ENCODE assay signal across 29 cellular contexts in the genomic region with DNA sequence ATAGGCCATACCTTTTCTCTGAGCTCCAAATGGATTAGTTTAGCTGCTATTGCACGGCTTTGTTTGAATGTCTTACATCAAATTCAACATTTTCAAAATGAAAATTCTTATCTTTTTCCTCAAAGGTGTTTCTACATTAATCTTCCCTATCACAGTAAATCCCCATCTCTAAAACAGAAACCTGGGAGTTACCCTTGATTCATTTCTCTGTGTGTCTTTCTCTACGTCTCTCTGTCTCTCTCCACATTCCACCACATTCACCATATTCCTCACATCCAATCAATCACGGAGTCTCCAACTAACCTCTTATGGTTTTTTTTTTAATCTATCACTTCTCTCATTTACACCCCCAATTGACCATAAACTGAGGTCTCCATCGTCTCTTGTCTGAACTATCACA. TPM values are rescaled to one million over a fixed set of nuclear protein-coding genes. Genes with fewer than 3 reads are reported as not detected.
A peak's percentile ranks its signal among the peaks of the same experiment; 100 is the strongest.
DNase-seq lines count a peak whose midpoint lies in the region; ATAC-seq, FAIRE-seq and TF ChIP-seq lines count a peak whose summit lies in the region.
"Had no signal": no experiment of that assay in that cellular context is flagged by ENCODE, and none has a peak within 500 bp of the region (broad histone marks: within the 10 kb centered on the region; RNA-seq: fewer than 3 reads in every experiment).

No MANE protein-coding gene starts in this region.

- H3K9me3 ChIP-seq in A673 (ENCODE audit: low read depth, low read length, poor library complexity, severe bottlenecking) (no peaks in the 10 kb centered on the region), H1 (ENCODE audit: insufficient read depth in 2 of 2, low read depth in 1 of 2, low read length in 1 of 2) (no peaks in the 10 kb centered on the region)
- H3K9me3 ChIP-seq: A549, BE2C, BLaER1 had no signal

- H2BK20ac ChIP-seq in H1 (ENCODE audit: low read length) = no peak overlapping the region

- H4K91ac ChIP-seq in H1 (replicated peaks; ENCODE audit: insufficient read length, low read length) = no peak overlapping the region

- no peaks in the 10 kb centered on the region for H3K79me1 ChIP-seq in H1 (ENCODE audit: low read depth, low read length)

- no peak overlapping the region for H4K8ac ChIP-seq in H1 (ENCODE audit: extremely low read depth, insufficient read depth, low read length)

- no peak overlapping the region for H3K4ac ChIP-seq in H1 (replicated peaks; ENCODE audit: insufficient read length, low read depth, low read length)

- TF ChIP-seq RAD21 in H1 (IDR thresholded peaks at IDR 0.05 in 1 of 2, conservative IDR thresholded peaks at IDR 0.05 in 1 of 2; ENCODE audit: low read depth in 2 of 2, low read length in 2 of 2) = no peak

- no peak overlapping the region for H3K4me2 ChIP-seq in H1 (ENCODE audit: insufficient read depth in 1 of 2, low read depth in 2 of 2, low read length in 2 of 2)
- H3K4me2 ChIP-seq: A549, BLaER1 had no signal

- H3K23me2 ChIP-seq in H1 (ENCODE audit: low read depth, low read length) = no peaks in the 10 kb centered on the region; the same call in 1 of the 2 replicates

- no peaks in the 10 kb centered on the region for H3K36me3 ChIP-seq in A673 (ENCODE audit: insufficient read depth, low read length, poor library complexity, severe bottlenecking)
- no peaks in the 10 kb centered on the region for H3K36me3 ChIP-seq in H1 (ENCODE audit: control insufficient read depth in 2 of 4, insufficient read depth in 4 of 4, low read length in 3 of 4)
- H3K36me3 ChIP-seq: BE2C, BLaER1 had no signal

- no peak overlapping the region for H2BK15ac ChIP-seq in H1 (ENCODE audit: low read length)

- H3K4me3 ChIP-seq in A673 (ENCODE audit: low read depth, low read length, poor library complexity, severe bottlenecking) (no peak overlapping the region), H1 (ENCODE audit: extremely low read depth in 1 of 4, insufficient read depth in 2 of 4, low read depth in 3 of 4, low read length in 4 of 4) (no peak overlapping the region)
- H3K4me3 ChIP-seq: A549, BLaER1, GM12878 had no signal

- no peaks in the 10 kb centered on the region for H3K27me3 ChIP-seq in A673 (replicated peaks; ENCODE audit: insufficient read depth, low read depth, low read length, poor library complexity)
- no peaks in the 10 kb centered on the region for H3K27me3 ChIP-seq in H1 (replicated peaks in 1 of 4; ENCODE audit: control insufficient read depth in 3 of 4, extremely low read depth in 1 of 4, insufficient read depth in 3 of 4, low read length in 3 of 4)
- H3K27me3 ChIP-seq: BE2C, BLaER1 had no signal

- no peak overlapping the region for H3K9ac ChIP-seq in H1 (replicated peaks in 1 of 4; ENCODE audit: extremely low read depth in 1 of 4, low read depth in 3 of 4, low read length in 3 of 4)
- H3K9ac ChIP-seq: BLaER1 had no signal

- H3K27ac ChIP-seq in A673 (ENCODE audit: low read depth, low read length, poor library complexity, severe bottlenecking) = peak overlapping the region; percentile 72
- no peak overlapping the region for H3K27ac ChIP-seq in H1 (ENCODE audit: low read depth, low read length)
- H3K27ac ChIP-seq: 22Rv1, A549, BLaER1 had no signal

- H3K4me1 ChIP-seq in A673 (ENCODE audit: insufficient read depth, low read length, poor library complexity, severe bottlenecking) (peaks cover 97% of the 10 kb centered on the region), H1 (replicated peaks in 1 of 4; ENCODE audit: control insufficient read depth in 3 of 4, insufficient read depth in 4 of 4, low read length in 3 of 4) (no peaks in the 10 kb centered on the region)
- H3K4me1 ChIP-seq: A549, BLaER1 had no signal

- H2AFZ ChIP-seq in H1 (ENCODE audit: low read length) = no peak overlapping the region

- no peak for TF ChIP-seq EP300 in H1 (IDR thresholded peaks at IDR 0.05; ENCODE audit: borderline replicate concordance in 1 of 2, low read depth in 2 of 2, low read length in 2 of 2)

- CTCF ChIA-PET in A673 (lab: Charles Lee) = no interaction called here
- CTCF ChIA-PET in H1 (lab: Charles Lee; ENCODE audit: partially characterized antibody) = interaction anchor here (0.9 to 1.1 kb wide), 2 partner anchors 10 to 58 kb away, joined by 3 read pairs; no protein-coding TSS in a partner anchor

- no peak overlapping the region for H2AK5ac ChIP-seq in H1 (ENCODE audit: low read depth, low read length)

- DNase-seq in A673 (ENCODE audit: low spot score) = no peak
- no peak for DNase-seq in H1 (ENCODE audit: low read depth in 1 of 2, low spot score in 2 of 2)
- DNase-seq in RKO (ENCODE audit: low spot score) = no peak
- no peak for DNase-seq in NCI-H128 (lab: John Stamatoyannopoulos, UW; ENCODE audit: unreplicated experiment)
- DNase-seq: ACHN; BE2C; C1 segment of cervical spinal cord; CD4-positive, alpha-beta memory T cell; CD4-positive, CD25-positive, alpha-beta regulatory T cell; CD8-positive, alpha-beta memory T cell; COR-L47; DMS 273 treated with DMSO at 0.1 percent for 48 hours; DMS153; DMS53; DMS79; DND-41; EL; GDM1 had no signal

- POLR2A ChIA-PET in A673 (lab: Charles Lee; ENCODE audit: low non-redundant PET) = no interaction called here
- POLR2A ChIA-PET in H1 (lab: Charles Lee; ENCODE audit: partially characterized antibody) = no interaction called here

- intact Hi-C loops in A673 (cut with micrococcal nuclease; ENCODE audit: unreplicated experiment) = loop anchor here (10.0 kb wide), 1 partner anchor 1319 kb away; no protein-coding TSS in a partner anchor

- peak overlapping the region; percentile 17 for H3K56ac ChIP-seq in H1 (replicated peaks; ENCODE audit: insufficient read length, low read depth, low read length)

- no peak overlapping the region for H2BK5ac ChIP-seq in H1 (ENCODE audit: low read depth, low read length)

- no peak overlapping the region for H3K18ac ChIP-seq in H1 (ENCODE audit: extremely low read depth, low read length)

- no peak for FAIRE-seq in H1 (lab: Jason Lieb, UNC)
- FAIRE-seq: A549, GM12878, GM12892, GM18507, GM19239 had no signal

- H2BK120ac ChIP-seq in H1 (replicated peaks; ENCODE audit: low read depth, low read length) = no peak overlapping the region

- peak; percentile 64 for ATAC-seq in HG02610 (IDR thresholded peaks at IDR 0.05; ENCODE audit: unreplicated experiment)
- ATAC-seq: A549, GM12878 had no signal

- no peak overlapping the region for H4K5ac ChIP-seq in H1 (ENCODE audit: insufficient read length, low read depth, low read length)

- no peak overlapping the region for H3K14ac ChIP-seq in H1 (ENCODE audit: insufficient read length)

- TF ChIP-seq CTCF in A673 (conservative IDR thresholded peaks at IDR 0.05; ENCODE audit: low read depth, low read length) = no peak
- no peak for TF ChIP-seq CTCF in H1 (IDR thresholded peaks at IDR 0.05; ENCODE audit: control extremely low read depth in 1 of 3, insufficient read depth in 1 of 3, low read depth in 1 of 3, low read length in 3 of 3)

- no peak overlapping the region for H3K23ac ChIP-seq in H1 (ENCODE audit: insufficient read length)

- TF ChIP-seq POLR2A in H1 (IDR thresholded peaks at IDR 0.05; ENCODE audit: control extremely low read depth in 1 of 2, low read depth in 2 of 2, low read length in 2 of 2) = no peak

- no peaks in the 10 kb centered on the region for H4K20me1 ChIP-seq in H1 (replicated peaks in 1 of 2; ENCODE audit: control insufficient read depth in 1 of 2, insufficient read depth in 2 of 2, low read length in 2 of 2)
- H4K20me1 ChIP-seq: BLaER1 had no signal

- WGBS in H1 (ENCODE audit: extremely low coverage in 1 of 2, insufficient coverage in 1 of 2, insufficient read length in 1 of 2, insufficient replicate concordance in 2 of 2, low coverage in 1 of 2, low lambda C conversion rate in 2 of 2, missing lambda C conversion rate in 1 of 2), 2 experiments = 84% methylated on average over 4 of the region's 4 CpGs; no CpG with 5 or more reads in 1 of the 2 experiments

- BruUV-seq in A673 (replicated peaks; lab: Mats Ljungman, UMichigan) = no TSS peak

- H2BK12ac ChIP-seq in H1 (ENCODE audit: low read depth, low read length) = no peak overlapping the region

- no peaks in the 10 kb centered on the region for H3K79me2 ChIP-seq in H1 (ENCODE audit: control insufficient read depth in 1 of 2, insufficient read depth in 2 of 2, low read length in 2 of 2)

TF ChIP-seq in H1, 55 proteins besides CTCF, POLR2A, EP300 and RAD21 (continues in another document):
- no peak for TF ChIP-seq SIN3A (conservative IDR thresholded peaks at IDR 0.05 in 1 of 2, IDR thresholded peaks at IDR 0.05 in 1 of 2; ENCODE audit: low read depth in 1 of 2, low read length in 2 of 2)
- no peak for TF ChIP-seq NRF1 (IDR thresholded peaks at IDR 0.05; ENCODE audit: low read depth, low read length)
- no peak for TF ChIP-seq TCF12 (IDR thresholded peaks at IDR 0.05; ENCODE audit: low read depth, low read length)
- TF ChIP-seq POLR2AphosphoS5 (IDR thresholded peaks at IDR 0.05; ENCODE audit: low read depth, low read length) = no peak
- TF ChIP-seq SIRT6 (IDR thresholded peaks at IDR 0.05; ENCODE audit: low read length) = no peak
- TF ChIP-seq MAFK (IDR thresholded peaks at IDR 0.05; ENCODE audit: low read depth, low read length) = no peak
- TF ChIP-seq CTBP2 (IDR thresholded peaks at IDR 0.05; ENCODE audit: borderline replicate concordance, insufficient read depth, insufficient read length, low read length) = no peak
- no peak for TF ChIP-seq FOSL1 (IDR thresholded peaks at IDR 0.05; ENCODE audit: insufficient read depth, low read depth, low read length)

RNA-seq across cellular contexts. Expression of gene PTGER3, which starts 24.1 kb away (rescaled TPM):
- 96.0 and 107 TPM in 2 replicates for total RNA-seq in A673 (2021)
- total RNA-seq in H1 (2021; fragmentation: NEBNext Ultra II Directional; extraction: Animal tissue kit (Norgen Biotek cat#: 25700)) = 0.82 and 1.2 TPM in 2 replicates
- 0.38 and 0.71 TPM in 2 replicates for polyA plus RNA-seq in H1 (2011; rRNA removed)
- 0.23 TPM for polyA plus RNA-seq in H1 (2011; cell fraction: cytosol; rRNA removed)
- 1.2 TPM for polyA plus RNA-seq in H1 (2011; cell fraction: nucleus; rRNA removed)
- polyA plus RNA-seq in H1 (2012, experiment 1 of 2) = 0.19 to 0.54 TPM (median 0.35 TPM) in 4 replicates
- 0.04 TPM for polyA plus RNA-seq in H1 (2012, experiment 2 of 2)
- 0.57 TPM for polyA plus RNA-seq in H1 (2013, experiment 1 of 2)
- polyA plus RNA-seq in H1 (2013, experiment 2 of 2) = 0.50 TPM
- 0.61 and 0.73 TPM in 2 replicates for polyA minus RNA-seq in H1 (2011; rRNA and poly(A)+ RNA removed)
- 0.15 TPM for polyA minus RNA-seq in H1 (2011; cell fraction: cytosol; rRNA and poly(A)+ RNA removed)
- polyA minus RNA-seq in H1 (2011; cell fraction: nucleus; rRNA and poly(A)+ RNA removed) = 2.3 TPM
- total RNA-seq: A172; CD4-positive, alpha-beta memory T cell; CD8-positive, alpha-beta memory T cell; G401; GM12878 had no signal
- polyA plus RNA-seq: A549; AG04450; CD4-positive, CD25-positive, alpha-beta regulatory T cell; CD8-positive, alpha-beta memory T cell had no signal

RNA-seq across cellular contexts. Expression of gene ZRANB2, which starts 57.3 kb away (rescaled TPM):
- total RNA-seq in A673 (2021) = 112 and 113 TPM in 2 replicates
- total RNA-seq in H1 (2021; fragmentation: NEBNext Ultra II Directional; extraction: Animal tissue kit (Norgen Biotek cat#: 25700)) = 94.1 and 103 TPM in 2 replicates
- 21.4 and 35.8 TPM in 2 replicates for polyA plus RNA-seq in H1 (2011; rRNA removed)
- polyA plus RNA-seq in H1 (2011; cell fraction: cytosol; rRNA removed) = 66.5 TPM
- polyA plus RNA-seq in H1 (2011; cell fraction: nucleus; rRNA removed) = 34.5 TPM
- polyA plus RNA-seq in H1 (2012, experiment 1 of 2) = 56.6 to 105 TPM (median 63.5 TPM) in 4 replicates
- 5.1 TPM for polyA plus RNA-seq in H1 (2012, experiment 2 of 2)
- 114 TPM for polyA plus RNA-seq in H1 (2013, experiment 1 of 2)
- polyA plus RNA-seq in H1 (2013, experiment 2 of 2) = 104 TPM
- polyA minus RNA-seq in H1 (2011; rRNA and poly(A)+ RNA removed) = 25.6 and 38.6 TPM in 2 replicates
- polyA minus RNA-seq in H1 (2011; cell fraction: cytosol; rRNA and poly(A)+ RNA removed) = 31.3 TPM
- polyA minus RNA-seq in H1 (2011; cell fraction: nucleus; rRNA and poly(A)+ RNA removed) = 52.2 TPM

Comparison
In these comparisons a context has a peak if more than half of its experiments do, and no peak if none do; other contexts are left out.
1. RNA of gene PTGER3, which starts 24.1 kb away (total RNA-seq): 96.0 to 107 TPM in A673; 0.82 to 1.2 TPM in H1; every median in the first group is over 10 times any median in the second.